In the genomic region with DNA sequence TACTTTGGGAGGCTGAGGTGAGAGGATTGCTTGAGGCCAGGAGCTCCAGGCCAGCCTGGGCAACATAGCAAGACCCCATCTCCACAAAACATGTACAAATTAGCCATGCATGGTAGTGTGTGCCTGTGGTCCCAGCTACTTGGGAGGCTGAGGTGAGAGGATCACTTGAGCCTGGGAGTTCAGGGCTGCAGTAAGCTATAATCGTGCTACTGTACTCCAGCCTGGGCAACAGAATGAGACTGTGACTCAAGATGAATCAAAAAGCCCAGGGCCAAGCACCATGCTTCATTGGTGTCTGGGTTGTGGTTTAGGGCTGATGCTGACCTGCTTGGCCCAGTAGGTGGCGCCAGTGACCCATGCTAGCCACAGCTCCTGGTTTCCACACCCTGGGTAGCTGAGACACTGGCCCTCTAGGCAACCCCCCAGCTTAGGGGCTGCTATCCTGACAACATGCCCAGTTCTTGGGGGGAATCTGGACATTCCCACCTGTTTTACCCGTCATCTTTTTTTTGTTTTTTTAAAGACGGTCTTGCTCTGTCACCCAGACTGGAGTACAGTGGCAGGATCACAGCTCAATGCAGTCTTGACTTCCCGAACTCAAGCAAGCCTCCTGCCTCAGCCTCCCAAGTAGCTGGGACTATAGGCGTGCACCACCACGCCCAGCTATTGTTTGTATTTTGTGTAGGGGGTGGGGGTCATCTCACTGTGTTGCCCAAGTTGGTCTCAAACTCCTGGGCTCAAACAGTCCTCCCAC, we compare ENCODE assay signal across 1 cellular context.
TF ChIP-seq lines count a peak whose summit lies in the region.

No MANE protein-coding gene starts in this region.

TF ChIP-seq in IMR-90, 13 proteins besides CTCF, POLR2A, EP300 and RAD21:
- TF ChIP-seq RFX5 (IDR thresholded peaks at IDR 0.05; ENCODE audit: low read depth, low read length) (no peak), NFE2L2 (IDR thresholded peaks at IDR 0.05; ENCODE audit: low read depth, low read length) (no peak), MXI1 (IDR thresholded peaks at IDR 0.05; ENCODE audit: borderline replicate concordance, low read depth, low read length) (peak; percentile 63; the same call in 1 of the 2 replicates), CEBPB (IDR thresholded peaks at IDR 0.05; ENCODE audit: low read depth, low read length) (peak; percentile 32; the same call in 1 of the 2 replicates), RCOR1 (IDR thresholded peaks at IDR 0.05; ENCODE audit: insufficient replicate concordance, low read length) (no peak), SMC3 (IDR thresholded peaks at IDR 0.05; ENCODE audit: low read depth, low read length) (peak; percentile 90), FOS (IDR thresholded peaks at IDR 0.05; ENCODE audit: low read depth, low read length) (peak; percentile 40; the same call in 1 of the 2 replicates), MAZ (IDR thresholded peaks at IDR 0.05; ENCODE audit: borderline replicate concordance, low read depth, low read length) (no peak)
- TF ChIP-seq, protein P1, sequence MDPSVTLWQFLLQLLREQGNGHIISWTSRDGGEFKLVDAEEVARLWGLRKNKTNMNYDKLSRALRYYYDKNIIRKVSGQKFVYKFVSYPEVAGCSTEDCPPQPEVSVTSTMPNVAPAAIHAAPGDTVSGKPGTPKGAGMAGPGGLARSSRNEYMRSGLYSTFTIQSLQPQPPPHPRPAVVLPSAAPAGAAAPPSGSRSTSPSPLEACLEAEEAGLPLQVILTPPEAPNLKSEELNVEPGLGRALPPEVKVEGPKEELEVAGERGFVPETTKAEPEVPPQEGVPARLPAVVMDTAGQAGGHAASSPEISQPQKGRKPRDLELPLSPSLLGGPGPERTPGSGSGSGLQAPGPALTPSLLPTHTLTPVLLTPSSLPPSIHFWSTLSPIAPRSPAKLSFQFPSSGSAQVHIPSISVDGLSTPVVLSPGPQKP (IDR thresholded peaks at IDR 0.05; ENCODE audit: borderline replicate concordance, low read depth, low read length), result no peak
